1 cellular context compared by ENCODE assay signal in the genomic region with DNA sequence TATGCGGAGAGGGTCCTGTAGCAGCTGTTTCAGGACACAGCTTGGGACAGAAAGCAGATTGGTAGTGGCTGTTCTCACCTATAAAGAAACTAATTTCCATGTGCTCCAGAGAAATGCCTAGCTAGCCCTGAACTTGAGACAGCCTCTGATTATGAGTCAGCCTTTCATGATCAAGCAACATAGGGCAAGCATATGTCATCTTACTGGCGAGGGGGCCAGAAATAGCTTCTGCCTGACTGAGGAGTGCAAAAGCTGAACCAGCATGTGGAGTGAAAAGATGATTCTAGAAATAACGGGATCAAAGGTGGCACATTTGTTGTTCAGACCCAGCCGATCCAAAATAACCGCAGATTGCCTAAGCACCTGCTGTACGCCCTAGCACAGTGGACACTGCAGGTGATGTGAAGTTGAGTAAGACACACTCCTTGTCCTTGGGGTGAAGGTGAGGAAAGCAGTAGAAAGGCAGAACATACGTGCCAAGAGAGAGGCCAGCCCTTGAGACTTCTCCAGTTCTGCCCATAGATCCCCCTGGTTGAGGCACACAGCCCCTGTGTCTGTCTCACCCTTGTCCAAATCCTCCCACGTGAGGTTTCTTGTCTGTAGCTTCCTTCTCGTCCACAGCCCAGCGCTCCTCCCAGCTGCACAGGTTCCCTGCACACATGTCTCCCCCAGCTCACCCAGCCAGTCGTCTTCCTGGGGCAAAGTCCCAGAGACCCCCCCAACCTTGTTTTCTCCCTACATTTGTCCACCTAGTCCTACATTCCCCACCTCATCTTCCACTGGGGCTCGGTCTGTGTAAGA.
A peak's percentile ranks its signal among the peaks of the same experiment; 100 is the strongest.
TF ChIP-seq lines count a peak whose summit lies in the region.

No MANE protein-coding gene starts in this region.

TF ChIP-seq in K562, 482 proteins besides CTCF, POLR2A, EP300 and RAD21 (continued from another document and continues in another):
- TF ChIP-seq ZNF407 (IDR thresholded peaks at IDR 0.05; ENCODE audit: low read depth) (no peak), YY1 (IDR thresholded peaks at IDR 0.05; ENCODE audit: borderline replicate concordance in 1 of 3, control insufficient read depth in 1 of 3, extremely low read depth in 1 of 3, insufficient read depth in 3 of 3, insufficient read length in 1 of 3, insufficient replicate concordance in 2 of 3, low read depth in 1 of 3, low read length in 2 of 3) (no peak), HBP1 (CRISPR knock-in tag; IDR thresholded peaks at IDR 0.05) (no peak), ZNF584 (CRISPR knock-in tag; IDR thresholded peaks at IDR 0.05; ENCODE audit: low read depth) (no peak), CREM (IDR thresholded peaks at IDR 0.05; ENCODE audit: low read depth) (no peak), NFE2L1 (tag; IDR thresholded peaks at IDR 0.05; ENCODE audit: borderline replicate concordance, low read depth) (no peak), ATF1 (CRISPR knock-in tag; IDR thresholded peaks at IDR 0.05) (no peak), ATF1 (tag; IDR thresholded peaks at IDR 0.05) (no peak), FOXK2 (conservative IDR thresholded peaks at IDR 0.05 in 1 of 2, IDR thresholded peaks at IDR 0.05 in 1 of 2; ENCODE audit: low read depth in 2 of 2) (no peak), SIN3A (IDR thresholded peaks at IDR 0.05; ENCODE audit: borderline replicate concordance in 2 of 2, control insufficient read depth in 1 of 2, low read depth in 2 of 2, low read length in 2 of 2) (no peak), OTX1 (CRISPR knock-in tag; IDR thresholded peaks at IDR 0.05) (no peak), ATF7 (IDR thresholded peaks at IDR 0.05) (0 out of 2 replicates have a peak, but pooled peaks have one; percentile 25), FOXJ2 (tag; IDR thresholded peaks at IDR 0.05) (no peak), SETDB1 (IDR thresholded peaks at IDR 0.05; ENCODE audit: low read length) (no peak), TCF3 (CRISPR knock-in tag; IDR thresholded peaks at IDR 0.05) (no peak), GTF3C2 (IDR thresholded peaks at IDR 0.05; ENCODE audit: borderline replicate concordance, extremely low read depth, insufficient read length) (no peak), CEBPG (CRISPR knock-in tag; IDR thresholded peaks at IDR 0.05) (peak; percentile 52; the same call in 1 of the 2 replicates), CEBPG (tag; conservative IDR thresholded peaks at IDR 0.05 in 1 of 2, IDR thresholded peaks at IDR 0.05 in 1 of 2) (no peak), ELF4 (CRISPR knock-in tag; IDR thresholded peaks at IDR 0.05) (no peak), POLR2AphosphoS5 (IDR thresholded peaks at IDR 0.05; ENCODE audit: control insufficient read depth, insufficient read depth, low read depth, low read length) (no peak), ZKSCAN8 (CRISPR knock-in tag; IDR thresholded peaks at IDR 0.05) (no peak), SAFB (IDR thresholded peaks at IDR 0.05; ENCODE audit: borderline replicate concordance, low read depth, low read length) (no peak), SMARCE1 (IDR thresholded peaks at IDR 0.05) (peak; percentile 38; the same call in 1 of the 2 replicates), ILF3 (IDR thresholded peaks at IDR 0.05; ENCODE audit: borderline replicate concordance) (no peak), NUFIP1 (IDR thresholded peaks at IDR 0.05; ENCODE audit: partially characterized antibody) (no peak), ZFPM2 (CRISPR knock-in tag; IDR thresholded peaks at IDR 0.05) (no peak), MAFF (IDR thresholded peaks at IDR 0.05; ENCODE audit: low read length) (peak; percentile 35; the same call in 1 of the 2 replicates)
- TF ChIP-seq, protein P1, sequence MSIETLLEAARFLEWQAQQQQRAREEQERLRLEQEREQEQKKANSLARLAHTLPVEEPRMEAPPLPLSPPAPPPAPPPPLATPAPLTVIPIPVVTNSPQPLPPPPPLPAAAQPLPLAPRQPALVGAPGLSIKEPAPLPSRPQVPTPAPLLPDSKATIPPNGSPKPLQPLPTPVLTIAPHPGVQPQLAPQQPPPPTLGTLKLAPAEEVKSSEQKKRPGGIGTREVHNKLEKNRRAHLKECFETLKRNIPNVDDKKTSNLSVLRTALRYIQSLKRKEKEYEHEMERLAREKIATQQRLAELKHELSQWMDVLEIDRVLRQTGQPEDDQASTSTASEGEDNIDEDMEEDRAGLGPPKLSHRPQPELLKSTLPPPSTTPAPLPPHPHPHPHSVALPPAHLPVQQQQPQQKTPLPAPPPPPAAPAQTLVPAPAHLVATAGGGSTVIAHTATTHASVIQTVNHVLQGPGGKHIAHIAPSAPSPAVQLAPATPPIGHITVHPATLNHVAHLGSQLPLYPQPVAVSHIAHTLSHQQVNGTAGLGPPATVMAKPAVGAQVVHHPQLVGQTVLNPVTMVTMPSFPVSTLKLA (conservative IDR thresholded peaks at IDR 0.05), result no peak
- TF ChIP-seq, protein P2, sequence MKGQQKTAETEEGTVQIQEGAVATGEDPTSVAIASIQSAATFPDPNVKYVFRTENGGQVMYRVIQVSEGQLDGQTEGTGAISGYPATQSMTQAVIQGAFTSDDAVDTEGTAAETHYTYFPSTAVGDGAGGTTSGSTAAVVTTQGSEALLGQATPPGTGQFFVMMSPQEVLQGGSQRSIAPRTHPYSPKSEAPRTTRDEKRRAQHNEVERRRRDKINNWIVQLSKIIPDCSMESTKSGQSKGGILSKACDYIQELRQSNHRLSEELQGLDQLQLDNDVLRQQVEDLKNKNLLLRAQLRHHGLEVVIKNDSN (CRISPR knock-in tag; IDR thresholded peaks at IDR 0.05), result no peak
- TF ChIP-seq, protein P3, sequence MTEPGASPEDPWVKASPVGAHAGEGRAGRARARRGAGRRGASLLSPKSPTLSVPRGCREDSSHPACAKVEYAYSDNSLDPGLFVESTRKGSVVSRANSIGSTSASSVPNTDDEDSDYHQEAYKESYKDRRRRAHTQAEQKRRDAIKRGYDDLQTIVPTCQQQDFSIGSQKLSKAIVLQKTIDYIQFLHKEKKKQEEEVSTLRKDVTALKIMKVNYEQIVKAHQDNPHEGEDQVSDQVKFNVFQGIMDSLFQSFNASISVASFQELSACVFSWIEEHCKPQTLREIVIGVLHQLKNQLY (CRISPR knock-in tag; conservative IDR thresholded peaks at IDR 0.05), result no peak
